Comparison of ENCODE assay signal across 16 cellular contexts in genomic region chr17:17493986-17494466, GRCh38. TPM values are rescaled to one million over a fixed set of nuclear protein-coding genes. Genes with fewer than 3 reads are reported as not detected.
DNase-seq lines count a peak whose midpoint lies in the region; ATAC-seq and TF ChIP-seq lines count a peak whose summit lies in the region.
"Had no signal": no experiment of that assay in that cellular context is flagged by ENCODE, and none has a peak within 500 bp of the region (broad histone marks: within the 10 kb centered on the region; RNA-seq: fewer than 3 reads in every experiment).

No MANE protein-coding gene starts in this region.

- H3K9ac ChIP-seq in endodermal cell (ENCODE audit: extremely low read depth, low read length, poor library complexity, severe bottlenecking) (no peak overlapping the region), mucosa of rectum (ENCODE audit: low read depth in 1 of 2, low read length in 2 of 2) (peak overlapping the region in 1 of 2 donors; percentile 52)

- H3K27me3 Mint-ChIP-seq in endodermal cell (ENCODE audit: insufficient read depth) = peaks cover 27% of the 10 kb centered on the region

- TF ChIP-seq CTCF in endodermal cell (conservative IDR thresholded peaks at IDR 0.05) = no peak
- no peak for TF ChIP-seq CTCF in transverse colon (IDR thresholded peaks at IDR 0.05)

- H3K4me3 Mint-ChIP-seq in endodermal cell = peak overlapping the region; percentile 55

- peaks cover 33% of the 10 kb centered on the region for H3K36me3 Mint-ChIP-seq in endodermal cell (ENCODE audit: low read depth)

- no peak overlapping the region for H3K4me3 ChIP-seq in endodermal cell (ENCODE audit: low read length)
- H3K4me3 ChIP-seq in mucosa of rectum (ENCODE audit: low read length in 2 of 2) = peak overlapping the region in 1 of 2 donors; percentile 76
- peak overlapping the region in 1 of 4 donors; percentile 11 for H3K4me3 ChIP-seq in transverse colon

- H3K27ac Mint-ChIP-seq in endodermal cell = no peak overlapping the region
- H3K27ac Mint-ChIP-seq: activated CD8-positive, alpha-beta T cell treated with anti-CD3 and anti-CD28 coated beads for 36 hours; naive thymus-derived CD8-positive, alpha-beta T cell had no signal

- H3K36me3 ChIP-seq in endodermal cell (ENCODE audit: control insufficient read depth, insufficient read depth, low read length) (peaks cover 18% of the 10 kb centered on the region), mucosa of rectum (ENCODE audit: control insufficient read depth in 2 of 2, insufficient read depth in 2 of 2, low read length in 2 of 2) (peaks cover 17 to 25% of the 10 kb centered on the region in 2 donors), transverse colon (peaks cover 0 to 9% (median 3%) of the 10 kb centered on the region in 4 donors)
- H3K36me3 ChIP-seq: cardiac muscle cell had no signal

- H3K4me1 ChIP-seq in endodermal cell (ENCODE audit: control insufficient read depth, insufficient read depth, low read length) (no peaks in the 10 kb centered on the region), mucosa of rectum (ENCODE audit: control insufficient read depth in 2 of 2, insufficient read depth in 2 of 2, low read length in 2 of 2) (peaks cover 36 to 42% of the 10 kb centered on the region in 2 donors), transverse colon (peaks cover 9 to 42% (median 28%) of the 10 kb centered on the region in 4 donors)

- intact Hi-C loops in Right ventricle myocardium inferior (cut with DNase I) = loop anchor here (2.0 kb wide), 1 partner anchor 17 kb away; the partner anchor contains the start of gene MED9
- intact Hi-C loops in left ventricle myocardium superior (cut with micrococcal nuclease) = no loop called here
- intact Hi-C loops in transverse colon (cut with DNase I; ENCODE audit: low total_unique reads) = no loop called here

- H3K27me3 ChIP-seq in endodermal cell (ENCODE audit: control insufficient read depth, insufficient read depth, low read length, poor library complexity, severe bottlenecking) = peaks cover 19% of the 10 kb centered on the region
- peaks cover 0 to 3% of the 10 kb centered on the region in 2 donors for H3K27me3 ChIP-seq in mucosa of rectum (ENCODE audit: control insufficient read depth in 2 of 2, insufficient read depth in 2 of 2, low read length in 2 of 2)
- H3K27me3 ChIP-seq in transverse colon = peaks cover 7% of the 10 kb centered on the region

- H3K9me3 ChIP-seq in endodermal cell (ENCODE audit: control insufficient read depth, low read length) = no peaks in the 10 kb centered on the region
- no peaks in the 10 kb centered on the region for H3K9me3 ChIP-seq in mucosa of rectum (ENCODE audit: control insufficient read depth in 2 of 2, low read length in 2 of 2)
- no peaks in the 10 kb centered on the region for H3K9me3 ChIP-seq in transverse colon

- DNase-seq in Right ventricle myocardium inferior (ENCODE audit: missing footprints) (peak; percentile 11), left ventricle myocardium superior (no peak), endodermal cell (peak; percentile 50), transverse colon (no peak), NCI-H526 treated with DMSO at 0.1 percent for 48 hours (lab: John Stamatoyannopoulos, UW) (no peak), cerebellar cortex (ENCODE audit: low spot score) (no peak), SHP77 (lab: John Stamatoyannopoulos, UW) (no peak)
- DNase-seq: activated CD8-positive, alpha-beta T cell treated with anti-CD3 and anti-CD28 coated beads for 36 hours; DMS79 treated with DMSO at 0.1 percent for 48 hours; naive thymus-derived CD8-positive, alpha-beta T cell; NCI-H446; T-helper 9 cell had no signal

- TF ChIP-seq POLR2A in transverse colon (IDR thresholded peaks at IDR 0.05) = no peak

- no peaks in the 10 kb centered on the region for H3K9me3 Mint-ChIP-seq in endodermal cell
- H3K9me3 Mint-ChIP-seq: activated CD8-positive, alpha-beta T cell treated with anti-CD3 and anti-CD28 coated beads for 36 hours; naive thymus-derived CD8-positive, alpha-beta T cell had no signal

- peaks cover 32% of the 10 kb centered on the region for H3K4me1 Mint-ChIP-seq in endodermal cell

- in situ Hi-C loops in transverse colon (cut with MboI; ENCODE audit: low pct_ligation_motif_present in 1 of 4, low pct_unique_long_range_greater_than_20kb in 1 of 4, low sequenced_read_pairs in 3 of 4) = no loop called here

- no peak for TF ChIP-seq EP300 in transverse colon (IDR thresholded peaks at IDR 0.05; ENCODE audit: low read depth)

- H3K27ac ChIP-seq in endodermal cell (ENCODE audit: low read depth, low read length) = no peak overlapping the region
- peak overlapping the region; percentile 43 to 64 for H3K27ac ChIP-seq in mucosa of rectum (ENCODE audit: low read depth in 2 of 2, low read length in 2 of 2)
- peak overlapping the region; percentile 34 to 87 (median 66) for H3K27ac ChIP-seq in transverse colon
- H3K27ac ChIP-seq: cardiac muscle cell, HL-60 had no signal

- WGBS in endodermal cell (ENCODE audit: insufficient coverage in 1 of 2, insufficient read length in 1 of 2), 2 experiments = 82 to 84% methylated on average over 3 to 4 of the region's 5 CpGs
- 52 to 64% methylated on average over 3 to 5 of the region's 5 CpGs for WGBS in transverse colon (ENCODE audit: low coverage in 1 of 2), 2 donors

- ATAC-seq in Right ventricle myocardium inferior (no peak), left ventricle myocardium superior (no peak)
- ATAC-seq: activated CD8-positive, alpha-beta T cell treated with anti-CD3 and anti-CD28 coated beads for 36 hours; esophagus mucosa; naive thymus-derived CD8-positive, alpha-beta T cell had no signal

RNA-seq across cellular contexts. Expression of gene RASD1, which starts 2.2 kb away (rescaled TPM):
- 45.3 TPM for total RNA-seq in Right ventricle myocardium inferior
- total RNA-seq in left ventricle myocardium superior = 50.8 TPM
- 1 to 10 TPM; 1.9 to 2.5 TPM for total RNA-seq in endodermal cell
- 3.0 TPM for polyA plus RNA-seq in endodermal cell (2013, experiment 1 of 2)
- 2.8 TPM for polyA plus RNA-seq in endodermal cell (2013, experiment 2 of 2)
- 10 to 100 TPM; 23.5 to 83.8 (median 61.3) TPM for total RNA-seq in transverse colon

RNA-seq across cellular contexts. Expression of gene MED9, which starts 17.2 kb away (rescaled TPM):
- total RNA-seq in Right ventricle myocardium inferior (40.4 TPM), left ventricle myocardium superior (42.0 TPM), endodermal cell (10 to 100 TPM; 18.4 to 20.5 TPM), transverse colon (10 to 100 TPM; 15.0 to 90.0 (median 25.2) TPM)
- polyA plus RNA-seq in endodermal cell (2013, experiment 1 of 2) = 17.3 TPM
- polyA plus RNA-seq in endodermal cell (2013, experiment 2 of 2) = 18.8 TPM

Comparison
In these comparisons a context has a peak if more than half of its experiments do, and no peak if none do; other contexts are left out.
1. DNase-seq: peak in Right ventricle myocardium inferior (single experiment) and endodermal cell (single experiment); none in left ventricle myocardium superior (single experiment), transverse colon (single experiment), NCI-H526 treated with DMSO at 0.1 percent for 48 hours (single experiment), cerebellar cortex (single experiment) and SHP77 (0 of 2).
2. RNA of gene RASD1, which starts 2.2 kb away (total RNA-seq): 23.5 to 83.8 TPM in transverse colon, 50.8 TPM in left ventricle myocardium superior (single experiment) and 45.3 TPM in Right ventricle myocardium inferior (single experiment); 1.9 to 2.5 TPM in endodermal cell; every median in the first group is over 4 times any median in the second.